In genomic region chr12:27820564-27820963, GRCh38 we compare ENCODE assay signal across 1 cellular context.
TF ChIP-seq lines count a peak whose summit lies in the region.

No MANE protein-coding gene starts in this region.

TF ChIP-seq in endothelial cell of umbilical vein, 7 proteins besides CTCF, POLR2A, EP300 and RAD21:
- no peak for TF ChIP-seq EZH2 (IDR thresholded peaks at IDR 0.05; ENCODE audit: borderline replicate concordance, low read depth, low read length, severe bottlenecking)
